21 cellular contexts compared by ENCODE assay signal in genomic region chr15:31238906-31239305, GRCh38.
DNase-seq lines count a peak whose midpoint lies in the region; ATAC-seq and TF ChIP-seq lines count a peak whose summit lies in the region.
"Had no signal": no experiment of that assay in that cellular context is flagged by ENCODE, and none has a peak within 500 bp of the region (broad histone marks: within the 10 kb centered on the region; RNA-seq: fewer than 3 reads in every experiment).

No MANE protein-coding gene starts in this region.

- H3K9me3 ChIP-seq in CD4-positive, alpha-beta memory T cell (ENCODE audit: control insufficient read depth in 1 of 2, low read length in 2 of 2), result no peaks in the 10 kb centered on the region
- no peaks in the 10 kb centered on the region for H3K9me3 ChIP-seq in adrenal gland (replicated peaks in 1 of 3)
- H3K9me3 ChIP-seq: BE2C, colonic mucosa, right lobe of liver had no signal

- no peak for ATAC-seq in activated naive CD8-positive, alpha-beta T cell treated with anti-CD3 and anti-CD28 coated beads, Interleukin-2, amount 10 ng/mL, durations not matched to agents 7 days and 5 days (ENCODE audit: low read depth)
- peak in 1 of 2 donors; percentile 26 for ATAC-seq in naive thymus-derived CD8-positive, alpha-beta T cell
- ATAC-seq in GM21576 (IDR thresholded peaks at IDR 0.05; ENCODE audit: unreplicated experiment), result no peak
- ATAC-seq: right lobe of liver had no signal

- no peak for TF ChIP-seq POLR2A in adrenal gland (IDR thresholded peaks at IDR 0.05)

- no peak overlapping the region for H3K27ac ChIP-seq in CD4-positive, alpha-beta memory T cell (ENCODE audit: low read depth, low read length)
- H3K27ac ChIP-seq in adrenal gland, result no peak overlapping the region
- H3K27ac ChIP-seq: colonic mucosa, right lobe of liver had no signal

- no peak for DNase-seq in activated CD4-positive, alpha-beta T cell treated with anti-CD3 and anti-CD28 coated beads, Interleukin-2, amount 10 ng/mL, durations not matched to agents 7 days and 5 days
- DNase-seq in activated CD4-positive, alpha-beta T cell treated with anti-CD3 and anti-CD28 coated beads for 1 hour, result no peak
- no peak for DNase-seq in CD4-positive, alpha-beta memory T cell
- no peak for DNase-seq in activated naive CD8-positive, alpha-beta T cell treated with anti-CD3 and anti-CD28 coated beads, Interleukin-2, amount 10 ng/mL, durations not matched to agents 7 days and 5 days
- DNase-seq in naive thymus-derived CD8-positive, alpha-beta T cell, result no peak
- DNase-seq in NCI-H2107 treated with DMSO at 0.1 percent for 48 hours (lab: John Stamatoyannopoulos, UW; ENCODE audit: unreplicated experiment), result no peak
- DNase-seq in adrenal gland, result no peak
- DNase-seq: activated gamma-delta T cell treated with Interleukin-2 at 50 U/mL for 16 hours, BE2C, colonic mucosa, DMS153, GF-D8, H7, NCI-H1417, NCI-H2171, NCI-H526, right lobe of liver had no signal

- 60 to 75% (median 62%) methylated on average over 1 of the region's 1 CpG for WGBS in adrenal gland, 4 donors

- H3K27me3 Mint-ChIP-seq in activated CD4-positive, alpha-beta T cell treated with anti-CD3 and anti-CD28 coated beads, Interleukin-2, amount 10 ng/mL, durations not matched to agents 7 days and 5 days, result no peaks in the 10 kb centered on the region
- no peaks in the 10 kb centered on the region for H3K27me3 Mint-ChIP-seq in CD4-positive, alpha-beta memory T cell
- peaks cover under 1% of the 10 kb centered on the region for H3K27me3 Mint-ChIP-seq in activated naive CD8-positive, alpha-beta T cell treated with anti-CD3 and anti-CD28 coated beads, Interleukin-2, amount 10 ng/mL, durations not matched to agents 7 days and 5 days
- no peaks in the 10 kb centered on the region for H3K27me3 Mint-ChIP-seq in naive thymus-derived CD8-positive, alpha-beta T cell
- H3K27me3 Mint-ChIP-seq: stimulated activated naive CD8-positive, alpha-beta T cell treated with anti-CD3 and anti-CD28 coated beads, Interleukin-15, Interleukin-2, amounts not matched to agents 100 ng/mL and 50 ng/mL, for 24 hours; type B pancreatic cell had no signal

- peaks cover 10% of the 10 kb centered on the region for H3K9me3 Mint-ChIP-seq in activated CD4-positive, alpha-beta T cell treated with anti-CD3 and anti-CD28 coated beads, Interleukin-2, amount 10 ng/mL, durations not matched to agents 7 days and 5 days
- no peaks in the 10 kb centered on the region for H3K9me3 Mint-ChIP-seq in CD4-positive, alpha-beta memory T cell
- no peaks in the 10 kb centered on the region for H3K9me3 Mint-ChIP-seq in activated naive CD8-positive, alpha-beta T cell treated with anti-CD3 and anti-CD28 coated beads, Interleukin-2, amount 10 ng/mL, durations not matched to agents 7 days and 5 days
- no peaks in the 10 kb centered on the region for H3K9me3 Mint-ChIP-seq in naive thymus-derived CD8-positive, alpha-beta T cell
- H3K9me3 Mint-ChIP-seq: stimulated activated naive CD8-positive, alpha-beta T cell treated with anti-CD3 and anti-CD28 coated beads, Interleukin-15, Interleukin-2, amounts not matched to agents 100 ng/mL and 50 ng/mL, for 24 hours; type B pancreatic cell had no signal

- no peaks in the 10 kb centered on the region for H3K36me3 ChIP-seq in CD4-positive, alpha-beta memory T cell (ENCODE audit: insufficient read depth, low read length)
- H3K36me3 ChIP-seq in adrenal gland (replicated peaks in 1 of 2), result no peaks in the 10 kb centered on the region
- H3K36me3 ChIP-seq: BE2C, colonic mucosa, right lobe of liver had no signal

- intact Hi-C loops in CD4-positive, alpha-beta memory T cell (cut with micrococcal nuclease), result no loop called here
- intact Hi-C loops in adrenal gland (cut with DNase I), result no loop called here

- H3K4me1 ChIP-seq in CD4-positive, alpha-beta memory T cell (ENCODE audit: insufficient read depth, low read length), result peaks cover 29% of the 10 kb centered on the region
- H3K4me1 ChIP-seq in adrenal gland (replicated peaks in 1 of 2), result peaks cover 0 to 20% of the 10 kb centered on the region in 2 donors
- H3K4me1 ChIP-seq: colonic mucosa had no signal

- H3K27me3 ChIP-seq in CD4-positive, alpha-beta memory T cell (ENCODE audit: insufficient read depth, low read length), result no peaks in the 10 kb centered on the region
- no peaks in the 10 kb centered on the region for H3K27me3 ChIP-seq in adrenal gland
- H3K27me3 ChIP-seq: BE2C, colonic mucosa, right lobe of liver had no signal

- TF ChIP-seq CTCF in adrenal gland (IDR thresholded peaks at IDR 0.05), result no peak

- peak overlapping the region; percentile 65 for H3K27ac Mint-ChIP-seq in activated CD4-positive, alpha-beta T cell treated with anti-CD3 and anti-CD28 coated beads, Interleukin-2, amount 10 ng/mL, durations not matched to agents 7 days and 5 days
- peak overlapping the region; percentile 57 to 95 (median 86) for H3K27ac Mint-ChIP-seq in CD4-positive, alpha-beta memory T cell
- H3K27ac Mint-ChIP-seq in activated naive CD8-positive, alpha-beta T cell treated with anti-CD3 and anti-CD28 coated beads, Interleukin-2, amount 10 ng/mL, durations not matched to agents 7 days and 5 days, result peak overlapping the region; percentile 57
- peak overlapping the region; percentile 82 to 97 (median 91) for H3K27ac Mint-ChIP-seq in naive thymus-derived CD8-positive, alpha-beta T cell
- H3K27ac Mint-ChIP-seq: stimulated activated naive CD8-positive, alpha-beta T cell treated with anti-CD3 and anti-CD28 coated beads, Interleukin-15, Interleukin-2, amounts not matched to agents 100 ng/mL and 50 ng/mL, for 24 hours; type B pancreatic cell had no signal

- H3K4me3 ChIP-seq in CD4-positive, alpha-beta memory T cell (ENCODE audit: low read length in 2 of 2), result no peak overlapping the region
- no peak overlapping the region for H3K4me3 ChIP-seq in adrenal gland
- H3K4me3 ChIP-seq: colonic mucosa, lung, right lobe of liver had no signal

- no peak overlapping the region for H3K4me3 Mint-ChIP-seq in activated CD4-positive, alpha-beta T cell treated with anti-CD3 and anti-CD28 coated beads, Interleukin-2, amount 10 ng/mL, durations not matched to agents 7 days and 5 days
- peak overlapping the region in 2 of 8 donors; percentile 13 to 53 for H3K4me3 Mint-ChIP-seq in CD4-positive, alpha-beta memory T cell
- peak overlapping the region; percentile 11 for H3K4me3 Mint-ChIP-seq in activated naive CD8-positive, alpha-beta T cell treated with anti-CD3 and anti-CD28 coated beads, Interleukin-2, amount 10 ng/mL, durations not matched to agents 7 days and 5 days
- H3K4me3 Mint-ChIP-seq in naive thymus-derived CD8-positive, alpha-beta T cell, result peak overlapping the region in 7 of 10 donors; percentile 4 to 72 (median 26)
- H3K4me3 Mint-ChIP-seq: stimulated activated naive CD8-positive, alpha-beta T cell treated with anti-CD3 and anti-CD28 coated beads, Interleukin-15, Interleukin-2, amounts not matched to agents 100 ng/mL and 50 ng/mL, for 24 hours; type B pancreatic cell had no signal

- CTCF ChIA-PET in activated CD4-positive, alpha-beta T cell treated with anti-CD3 and anti-CD28 coated beads, Interleukin-2, amount 10 ng/mL, durations not matched to agents 7 days and 5 days (lab: Charles Lee), result no interaction called here
- CTCF ChIA-PET in CD4-positive, alpha-beta memory T cell (lab: Charles Lee; ENCODE audit: partially characterized antibody), result interaction anchor here (1.0 to 1.3 kb wide), 2 partner anchors 21 to 87 kb away, joined by 3 to 4 read pairs; no protein-coding TSS in a partner anchor

- POLR2A ChIA-PET in activated CD4-positive, alpha-beta T cell treated with anti-CD3 and anti-CD28 coated beads, Interleukin-2, amount 10 ng/mL, durations not matched to agents 7 days and 5 days (lab: Charles Lee), result no interaction called here
- POLR2A ChIA-PET in CD4-positive, alpha-beta memory T cell (lab: Charles Lee; ENCODE audit: partially characterized antibody), result interaction anchor here (0.9 to 1.4 kb wide), 2 partner anchors 25 to 87 kb away, joined by 3 read pairs; partner anchors contain the start of gene KLF13
- POLR2A ChIA-PET in activated naive CD8-positive, alpha-beta T cell treated with anti-CD3 and anti-CD28 coated beads, Interleukin-2, amount 10 ng/mL, durations not matched to agents 7 days and 5 days (lab: Charles Lee), result no interaction called here
- POLR2A ChIA-PET in naive thymus-derived CD8-positive, alpha-beta T cell (lab: Charles Lee), result interaction anchor here (1.2 to 1.9 kb wide), 3 partner anchors 20 to 25 kb away, joined by 3 to 10 read pairs (median 5); no protein-coding TSS in a partner anchor

- H3K4me1 Mint-ChIP-seq in activated CD4-positive, alpha-beta T cell treated with anti-CD3 and anti-CD28 coated beads, Interleukin-2, amount 10 ng/mL, durations not matched to agents 7 days and 5 days, result peaks cover 31% of the 10 kb centered on the region
- H3K4me1 Mint-ChIP-seq in CD4-positive, alpha-beta memory T cell, result peaks cover 24 to 42% (median 32%) of the 10 kb centered on the region in 4 donors
- peaks cover 27% of the 10 kb centered on the region for H3K4me1 Mint-ChIP-seq in activated naive CD8-positive, alpha-beta T cell treated with anti-CD3 and anti-CD28 coated beads, Interleukin-2, amount 10 ng/mL, durations not matched to agents 7 days and 5 days
- H3K4me1 Mint-ChIP-seq in naive thymus-derived CD8-positive, alpha-beta T cell, result peaks cover 22 to 53% (median 31%) of the 10 kb centered on the region in 4 donors

- H3K36me3 Mint-ChIP-seq in activated CD4-positive, alpha-beta T cell treated with anti-CD3 and anti-CD28 coated beads, Interleukin-2, amount 10 ng/mL, durations not matched to agents 7 days and 5 days (ENCODE audit: low read depth), result peaks cover 12% of the 10 kb centered on the region
- H3K36me3 Mint-ChIP-seq in CD4-positive, alpha-beta memory T cell, result no peaks in the 10 kb centered on the region
- peaks cover 1% of the 10 kb centered on the region for H3K36me3 Mint-ChIP-seq in activated naive CD8-positive, alpha-beta T cell treated with anti-CD3 and anti-CD28 coated beads, Interleukin-2, amount 10 ng/mL, durations not matched to agents 7 days and 5 days
- no peaks in the 10 kb centered on the region for H3K36me3 Mint-ChIP-seq in naive thymus-derived CD8-positive, alpha-beta T cell
- H3K36me3 Mint-ChIP-seq: type B pancreatic cell had no signal

Comparison
In these comparisons a context has a peak if more than half of its experiments do, and no peak if none do; other contexts are left out.
1. POLR2A ChIA-PET loops: an anchor here in CD4-positive, alpha-beta memory T cell (0.9 to 1.4 kb wide) and naive thymus-derived CD8-positive, alpha-beta T cell (1.2 to 1.9 kb wide); none called in activated CD4-positive, alpha-beta T cell treated with anti-CD3 and anti-CD28 coated beads, Interleukin-2, amount 10 ng/mL, durations not matched to agents 7 days and 5 days and activated naive CD8-positive, alpha-beta T cell treated with anti-CD3 and anti-CD28 coated beads, Interleukin-2, amount 10 ng/mL, durations not matched to agents 7 days and 5 days.